1 cellular context compared by ENCODE assay signal in the genomic region with DNA sequence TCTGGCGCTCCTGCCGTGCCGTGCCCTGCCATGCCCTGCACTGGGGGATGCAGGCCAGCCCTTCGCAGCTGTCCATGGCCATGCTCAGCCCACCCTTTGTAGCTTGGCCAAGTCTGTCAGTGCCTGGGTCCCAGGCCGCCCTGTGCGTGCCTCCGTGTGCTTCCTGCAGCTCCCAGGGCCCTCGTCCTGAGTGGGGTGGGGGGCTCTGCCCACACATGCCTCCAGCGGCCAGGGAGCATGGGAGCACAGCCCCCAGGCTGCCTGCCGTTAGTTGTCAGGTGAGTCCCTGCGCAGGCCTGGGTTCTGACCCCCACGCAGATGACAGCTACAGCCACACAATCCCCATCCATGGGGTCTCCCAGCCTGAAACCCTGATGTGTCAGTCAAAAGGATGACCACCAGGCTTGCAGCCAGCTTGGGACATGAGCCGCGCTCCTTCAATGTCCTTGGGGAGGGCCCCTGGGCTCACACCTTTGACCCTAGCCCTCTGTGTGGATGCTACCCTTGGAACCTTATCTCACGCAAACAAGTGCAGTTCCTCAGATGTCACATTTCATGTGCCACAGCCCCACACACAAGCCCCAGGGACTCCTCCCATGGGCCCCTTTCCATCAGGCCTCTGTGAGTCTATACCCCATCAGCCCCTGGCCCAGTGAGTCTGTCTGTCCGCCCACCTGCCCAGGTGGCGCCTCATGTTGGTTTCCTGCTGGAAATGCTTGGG.
TF ChIP-seq lines count a peak whose summit lies in the region.

No MANE protein-coding gene starts in this region.

TF ChIP-seq in HepG2, 621 proteins besides CTCF, POLR2A, EP300 and RAD21 (continued from another document):
- TF ChIP-seq, protein P1, sequence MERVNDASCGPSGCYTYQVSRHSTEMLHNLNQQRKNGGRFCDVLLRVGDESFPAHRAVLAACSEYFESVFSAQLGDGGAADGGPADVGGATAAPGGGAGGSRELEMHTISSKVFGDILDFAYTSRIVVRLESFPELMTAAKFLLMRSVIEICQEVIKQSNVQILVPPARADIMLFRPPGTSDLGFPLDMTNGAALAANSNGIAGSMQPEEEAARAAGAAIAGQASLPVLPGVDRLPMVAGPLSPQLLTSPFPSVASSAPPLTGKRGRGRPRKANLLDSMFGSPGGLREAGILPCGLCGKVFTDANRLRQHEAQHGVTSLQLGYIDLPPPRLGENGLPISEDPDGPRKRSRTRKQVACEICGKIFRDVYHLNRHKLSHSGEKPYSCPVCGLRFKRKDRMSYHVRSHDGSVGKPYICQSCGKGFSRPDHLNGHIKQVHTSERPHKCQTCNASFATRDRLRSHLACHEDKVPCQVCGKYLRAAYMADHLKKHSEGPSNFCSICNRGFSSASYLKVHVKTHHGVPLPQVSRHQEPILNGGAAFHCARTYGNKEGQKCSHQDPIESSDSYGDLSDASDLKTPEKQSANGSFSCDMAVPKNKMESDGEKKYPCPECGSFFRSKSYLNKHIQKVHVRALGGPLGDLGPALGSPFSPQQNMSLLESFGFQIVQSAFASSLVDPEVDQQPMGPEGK (CRISPR knock-in tag; IDR thresholded peaks at IDR 0.05) = peak; percentile 64
- TF ChIP-seq NR2F2 (IDR thresholded peaks at IDR 0.05; ENCODE audit: borderline replicate concordance, low read depth) (peak; percentile 71; the same call in 1 of the 2 replicates), PHF21A (CRISPR knock-in tag; IDR thresholded peaks at IDR 0.05) (peak; percentile 52), TBP (CRISPR knock-in tag; IDR thresholded peaks at IDR 0.05) (no peak), ZSCAN29 (CRISPR knock-in tag; conservative IDR thresholded peaks at IDR 0.05) (no peak)
- TF ChIP-seq, protein P2, sequence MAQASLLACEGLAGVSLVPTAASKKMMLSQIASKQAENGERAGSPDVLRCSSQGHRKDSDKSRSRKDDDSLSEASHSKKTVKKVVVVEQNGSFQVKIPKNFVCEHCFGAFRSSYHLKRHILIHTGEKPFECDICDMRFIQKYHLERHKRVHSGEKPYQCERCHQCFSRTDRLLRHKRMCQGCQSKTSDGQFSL (CRISPR knock-in tag; IDR thresholded peaks at IDR 0.05) = 0 out of 2 replicates have a peak, but pooled peaks have one; percentile 21
